In the genomic region with DNA sequence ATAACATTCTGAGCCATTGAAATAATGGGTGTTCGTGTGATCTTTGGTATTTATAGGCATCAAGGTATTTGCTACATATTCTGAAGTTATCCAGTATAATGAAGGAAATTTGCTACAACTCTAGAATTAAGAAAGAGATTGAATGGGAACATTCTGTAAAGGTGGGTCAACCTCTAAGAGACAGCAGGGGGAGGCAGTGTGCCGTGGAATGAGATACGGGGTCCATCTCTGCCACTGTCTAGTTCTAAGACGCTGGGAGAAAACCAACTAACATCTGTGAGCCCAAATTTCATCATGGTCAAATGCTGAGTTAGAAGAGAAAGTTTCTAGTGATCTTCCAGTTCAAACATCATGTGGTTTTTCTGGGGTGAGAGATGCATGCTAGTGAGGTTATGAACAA, we compare ENCODE assay signal across 9 cellular contexts.
A peak's percentile ranks its signal among the peaks of the same experiment; 100 is the strongest.
DNase-seq lines count a peak whose midpoint lies in the region; ATAC-seq and TF ChIP-seq lines count a peak whose summit lies in the region.
"Had no signal": no experiment of that assay in that cellular context is flagged by ENCODE, and none has a peak within 500 bp of the region (broad histone marks: within the 10 kb centered on the region; RNA-seq: fewer than 3 reads in every experiment).

No MANE protein-coding gene starts in this region.

- no peak overlapping the region for H3K4me2 ChIP-seq in SK-N-SH

- no peak overlapping the region for H3K9ac ChIP-seq in SK-N-SH

- POLR2A ChIA-PET in SK-N-SH (lab: Yijun Ruan, JAX) = no interaction called here

- WGBS in SK-N-SH (ENCODE audit: low lambda C conversion rate) = 28% methylated on average over 4 of the region's 4 CpGs

- H3K4me1 ChIP-seq in SK-N-SH (ENCODE audit: control insufficient read depth in 1 of 2, insufficient read depth in 2 of 2, low read depth in 1 of 2, low read length in 1 of 2) = no peaks in the 10 kb centered on the region; a peak in 1 of 4 replicates

- H3F3A ChIP-seq in SK-N-SH (replicated peaks; ENCODE audit: insufficient read depth) = no peaks in the 10 kb centered on the region

- DNase-seq in CD1c-positive myeloid dendritic cell (ENCODE audit: extremely low spot score) = peak; percentile 56
- peak; percentile 51 for DNase-seq in SK-N-SH
- peak; percentile 81 for DNase-seq in left kidney (ENCODE audit: low read depth, low spot score)
- no peak for DNase-seq in AML-193 (lab: John Stamatoyannopoulos, UW)
- DNase-seq in coronary artery (ENCODE audit: low spot score) = no peak
- DNase-seq in NCI-H2081 (lab: John Stamatoyannopoulos, UW) = no peak

- no peaks in the 10 kb centered on the region for H3K9me3 ChIP-seq in SK-N-SH

- CTCF ChIA-PET in SK-N-SH (lab: Yijun Ruan, JAX) = interaction anchor here (0.8 kb wide), 1 partner anchor 99 kb away, joined by 3 read pairs; no protein-coding TSS in a partner anchor

- peak; percentile 63 for TF ChIP-seq RAD21 in SK-N-SH (IDR thresholded peaks at IDR 0.05; ENCODE audit: low read length)

- no peak overlapping the region for H3K4me3 ChIP-seq in SK-N-SH (ENCODE audit: low read depth in 2 of 2, low read length in 1 of 2)
- H3K4me3 ChIP-seq in coronary artery = no peak overlapping the region

- no peaks in the 10 kb centered on the region for H3K9me2 ChIP-seq in SK-N-SH

- no peaks in the 10 kb centered on the region for H3K27me3 ChIP-seq in SK-N-SH (ENCODE audit: insufficient read depth)

- H3K79me2 ChIP-seq in SK-N-SH (ENCODE audit: insufficient read depth) = no peaks in the 10 kb centered on the region

- TF ChIP-seq CTCF in SK-N-SH (IDR thresholded peaks at IDR 0.05) = peak; percentile 31
- TF ChIP-seq CTCF in coronary artery (IDR thresholded peaks at IDR 0.05) = no peak

- no peaks in the 10 kb centered on the region for H3K36me3 ChIP-seq in SK-N-SH (replicated peaks in 1 of 2; ENCODE audit: control insufficient read depth in 1 of 2, insufficient read depth in 2 of 2, low read length in 1 of 2)

- no peak for TF ChIP-seq EP300 in SK-N-SH (IDR thresholded peaks at IDR 0.05; ENCODE audit: borderline replicate concordance in 1 of 2, low read depth in 1 of 2, low read length in 1 of 2)

- ATAC-seq in GM19395 (IDR thresholded peaks at IDR 0.05; ENCODE audit: unreplicated experiment) (peak; percentile 95), HG03280 (IDR thresholded peaks at IDR 0.05; ENCODE audit: unreplicated experiment) (peak; percentile 84)
- ATAC-seq: activated T-cell treated with anti-CD3 and anti-CD28 coated beads, Interleukin-2, amount 50 U/mL, for 72 hours had no signal

- H4K20me1 ChIP-seq in SK-N-SH (ENCODE audit: insufficient read depth) = no peaks in the 10 kb centered on the region

- H3K27ac ChIP-seq in SK-N-SH (ENCODE audit: low read depth in 2 of 2, low read length in 1 of 2) (no peak overlapping the region), coronary artery (no peak overlapping the region)

- H2AFZ ChIP-seq in SK-N-SH (ENCODE audit: low read depth) = no peak overlapping the region

TF ChIP-seq in SK-N-SH, 30 proteins besides CTCF, POLR2A, EP300 and RAD21:
- TF ChIP-seq TAF1 (IDR thresholded peaks at IDR 0.05; ENCODE audit: borderline replicate concordance, low read depth, low read length) (no peak), NRF1 (IDR thresholded peaks at IDR 0.05; ENCODE audit: low read depth, low read length) (no peak), SMC3 (IDR thresholded peaks at IDR 0.05; ENCODE audit: low read depth, low read length) (peak; percentile 39)
- TF ChIP-seq, protein P1, sequence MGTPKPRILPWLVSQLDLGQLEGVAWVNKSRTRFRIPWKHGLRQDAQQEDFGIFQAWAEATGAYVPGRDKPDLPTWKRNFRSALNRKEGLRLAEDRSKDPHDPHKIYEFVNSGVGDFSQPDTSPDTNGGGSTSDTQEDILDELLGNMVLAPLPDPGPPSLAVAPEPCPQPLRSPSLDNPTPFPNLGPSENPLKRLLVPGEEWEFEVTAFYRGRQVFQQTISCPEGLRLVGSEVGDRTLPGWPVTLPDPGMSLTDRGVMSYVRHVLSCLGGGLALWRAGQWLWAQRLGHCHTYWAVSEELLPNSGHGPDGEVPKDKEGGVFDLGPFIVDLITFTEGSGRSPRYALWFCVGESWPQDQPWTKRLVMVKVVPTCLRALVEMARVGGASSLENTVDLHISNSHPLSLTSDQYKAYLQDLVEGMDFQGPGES (IDR thresholded peaks at IDR 0.05; ENCODE audit: low read depth, low read length) = no peak

Comparison
In these comparisons a context has a peak if more than half of its experiments do, and no peak if none do; other contexts are left out.
1. DNase-seq: peak in CD1c-positive myeloid dendritic cell (single experiment), SK-N-SH (single experiment) and left kidney (single experiment); none in AML-193 (0 of 2), coronary artery (single experiment) and NCI-H2081 (0 of 2).